8 cellular contexts compared by ENCODE assay signal in genomic region chr16:2196162-2196980, GRCh38. TPM values are rescaled to one million over a fixed set of nuclear protein-coding genes. Genes with fewer than 3 reads are reported as not detected.
DNase-seq lines count a peak whose midpoint lies in the region; ATAC-seq and TF ChIP-seq lines count a peak whose summit lies in the region.

A gene with protein sequence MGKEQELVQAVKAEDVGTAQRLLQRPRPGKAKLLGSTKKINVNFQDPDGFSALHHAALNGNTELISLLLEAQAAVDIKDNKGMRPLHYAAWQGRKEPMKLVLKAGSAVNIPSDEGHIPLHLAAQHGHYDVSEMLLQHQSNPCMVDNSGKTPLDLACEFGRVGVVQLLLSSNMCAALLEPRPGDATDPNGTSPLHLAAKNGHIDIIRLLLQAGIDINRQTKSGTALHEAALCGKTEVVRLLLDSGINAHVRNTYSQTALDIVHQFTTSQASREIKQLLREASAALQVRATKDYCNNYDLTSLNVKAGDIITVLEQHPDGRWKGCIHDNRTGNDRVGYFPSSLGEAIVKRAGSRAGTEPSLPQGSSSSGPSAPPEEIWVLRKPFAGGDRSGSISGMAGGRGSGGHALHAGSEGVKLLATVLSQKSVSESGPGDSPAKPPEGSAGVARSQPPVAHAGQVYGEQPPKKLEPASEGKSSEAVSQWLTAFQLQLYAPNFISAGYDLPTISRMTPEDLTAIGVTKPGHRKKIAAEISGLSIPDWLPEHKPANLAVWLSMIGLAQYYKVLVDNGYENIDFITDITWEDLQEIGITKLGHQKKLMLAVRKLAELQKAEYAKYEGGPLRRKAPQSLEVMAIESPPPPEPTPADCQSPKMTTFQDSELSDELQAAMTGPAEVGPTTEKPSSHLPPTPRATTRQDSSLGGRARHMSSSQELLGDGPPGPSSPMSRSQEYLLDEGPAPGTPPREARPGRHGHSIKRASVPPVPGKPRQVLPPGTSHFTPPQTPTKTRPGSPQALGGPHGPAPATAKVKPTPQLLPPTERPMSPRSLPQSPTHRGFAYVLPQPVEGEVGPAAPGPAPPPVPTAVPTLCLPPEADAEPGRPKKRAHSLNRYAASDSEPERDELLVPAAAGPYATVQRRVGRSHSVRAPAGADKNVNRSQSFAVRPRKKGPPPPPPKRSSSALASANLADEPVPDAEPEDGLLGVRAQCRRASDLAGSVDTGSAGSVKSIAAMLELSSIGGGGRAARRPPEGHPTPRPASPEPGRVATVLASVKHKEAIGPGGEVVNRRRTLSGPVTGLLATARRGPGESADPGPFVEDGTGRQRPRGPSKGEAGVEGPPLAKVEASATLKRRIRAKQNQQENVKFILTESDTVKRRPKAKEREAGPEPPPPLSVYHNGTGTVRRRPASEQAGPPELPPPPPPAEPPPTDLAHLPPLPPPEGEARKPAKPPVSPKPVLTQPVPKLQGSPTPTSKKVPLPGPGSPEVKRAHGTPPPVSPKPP (N-terminal part only) (minus strand): TSS chr16:2196605. CDS start chr16:2196432, 173 bp downstream.

- peak within 1 kb of the TSS; percentile 85 for H3K4me2 ChIP-seq in mesenchymal stem cell (ENCODE audit: low read length, poor library complexity, severe bottlenecking)

- H2BK120ac ChIP-seq in mesenchymal stem cell (ENCODE audit: low read depth, low read length), result no peak within 1 kb of the TSS

- peaks cover 6% of the 10 kb centered on the region for H3K9me3 ChIP-seq in mesenchymal stem cell (ENCODE audit: control insufficient read depth, low read length)

- no peak within 1 kb of the TSS for H4K8ac ChIP-seq in mesenchymal stem cell (ENCODE audit: low read length)

- H3K36me3 ChIP-seq in BJ (ENCODE audit: control insufficient read depth, insufficient read depth, low read length), result no peaks in the 10 kb centered on the region
- H3K36me3 ChIP-seq in mesenchymal stem cell (ENCODE audit: control insufficient read depth in 1 of 2, insufficient read depth in 2 of 2, low read depth in 1 of 2, low read length in 2 of 2), result no peaks in the 10 kb centered on the region

- DNase-seq in BJ (ENCODE audit: low read depth) (no peak), HEK293T (ENCODE audit: extremely low spot score) (peak; percentile 50), astrocyte of the hippocampus (ENCODE audit: low read depth, low spot score) (peak; percentile 55), mesenchymal stem cell (no peak), HK-2 (ENCODE audit: unreplicated experiment) (no peak)
- DNase-seq in activated CD8-positive, alpha-beta memory T cell treated with anti-CD3 and anti-CD28 coated beads, Interleukin-2, amount 50 U/mL, for 4 hours, result no peak

- ATAC-seq in HG03025 (IDR thresholded peaks at IDR 0.05; ENCODE audit: low FRiP score, unreplicated experiment), result no peak
- no peak for ATAC-seq in GM18505 (IDR thresholded peaks at IDR 0.05; ENCODE audit: unreplicated experiment)

- no peaks in the 10 kb centered on the region for H3K79me1 ChIP-seq in mesenchymal stem cell (replicated peaks; ENCODE audit: low read length, poor library complexity, severe bottlenecking)

- peaks cover 20% of the 10 kb centered on the region for H3K4me1 ChIP-seq in mesenchymal stem cell (ENCODE audit: control insufficient read depth, insufficient read depth, low read depth, low read length)

- no peak for TF ChIP-seq CTCF in BJ (IDR thresholded peaks at IDR 0.05; ENCODE audit: insufficient read depth, low read depth, low read length)

- POLR2A ChIA-PET in BJ (lab: Charles Lee), result no interaction called here
- POLR2A ChIA-PET in HEK293T (lab: Yijun Ruan, JAX), result interaction anchor here (0.6 to 3.3 kb wide), 4 partner anchors 9 to 55 kb away, joined by 3 to 27 read pairs (median 8); partner anchors contain the start of genes ECI1 and MLST8

- H2AK5ac ChIP-seq in mesenchymal stem cell (ENCODE audit: low read length, severe bottlenecking), result no peak within 1 kb of the TSS

- CTCF ChIA-PET in BJ (lab: Yijun Ruan, JAX) (interaction anchor here (0.5 to 1.5 kb wide), 2 partner anchors 55 to 116 kb away, joined by 3 to 4 read pairs; partner anchors contain the start of gene ECI1), HEK293T (lab: Yijun Ruan, JAX) (no interaction called here)

- H3K14ac ChIP-seq in mesenchymal stem cell (ENCODE audit: low read length in 2 of 2), result no peak within 1 kb of the TSS

- no peak for TF ChIP-seq POLR2A in GM18505 (IDR thresholded peaks at IDR 0.05; ENCODE audit: borderline replicate concordance, extremely low read depth, insufficient read depth, insufficient read length)

- H2BK15ac ChIP-seq in mesenchymal stem cell (ENCODE audit: low read depth, poor library complexity, severe bottlenecking), result no peak within 1 kb of the TSS

- H2BK5ac ChIP-seq in mesenchymal stem cell (ENCODE audit: low read depth, low read length, poor library complexity, severe bottlenecking), result no peak within 1 kb of the TSS

- no peak within 1 kb of the TSS for H3K9ac ChIP-seq in mesenchymal stem cell (ENCODE audit: low read length)

- no peak within 1 kb of the TSS for H4K91ac ChIP-seq in mesenchymal stem cell (ENCODE audit: low read length)

- no peak within 1 kb of the TSS for H2BK12ac ChIP-seq in mesenchymal stem cell (ENCODE audit: low read length in 2 of 2)

- H3K27ac ChIP-seq in mesenchymal stem cell (ENCODE audit: low read length, poor library complexity, severe bottlenecking), result no peak within 1 kb of the TSS

- H3K27me3 ChIP-seq in BJ (ENCODE audit: control insufficient read depth, insufficient read depth, low read length), result peaks cover 31% of the 10 kb centered on the region
- H3K27me3 ChIP-seq in mesenchymal stem cell (ENCODE audit: control insufficient read depth in 1 of 2, insufficient read depth in 1 of 2, low read length in 2 of 2), result peaks cover 51 to 63% of the 10 kb centered on the region in 2 experiments

- peak within 1 kb of the TSS in 1 of 2 experiments; percentile 74 for H3K23ac ChIP-seq in mesenchymal stem cell (ENCODE audit: low read length in 2 of 2)

- H3K4ac ChIP-seq in mesenchymal stem cell (ENCODE audit: low read depth in 1 of 2, low read length in 2 of 2), result no peak within 1 kb of the TSS

- H2AFZ ChIP-seq in mesenchymal stem cell (ENCODE audit: low read depth, low read length), result no peak within 1 kb of the TSS

- under 1% methylated on average over 44 of the region's 129 CpGs for WGBS in mesenchymal stem cell

- no peak within 1 kb of the TSS for H3K18ac ChIP-seq in mesenchymal stem cell (ENCODE audit: low read depth in 1 of 2, low read length in 2 of 2)

- H3K4me3 ChIP-seq in BJ (ENCODE audit: low read depth, low read length), result peak within 1 kb of the TSS; percentile 29; the same call in 1 of the 2 replicates
- H3K4me3 ChIP-seq in mesenchymal stem cell (ENCODE audit: insufficient read depth in 1 of 2, low read depth in 1 of 2, low read length in 2 of 2), result peak within 1 kb of the TSS in 1 of 2 experiments; percentile 62

TF ChIP-seq in HEK293T, 16 proteins besides CTCF, POLR2A, EP300 and RAD21:
- TF ChIP-seq ZNF384 (IDR thresholded peaks at IDR 0.05), result no peak
- TF ChIP-seq ELF4 (IDR thresholded peaks at IDR 0.05), result no peak
- no peak for TF ChIP-seq LEF1 (IDR thresholded peaks at IDR 0.05; ENCODE audit: borderline replicate concordance)
- TF ChIP-seq PKNOX1 (IDR thresholded peaks at IDR 0.05), result no peak
- TF ChIP-seq CTBP1 (IDR thresholded peaks at IDR 0.05; ENCODE audit: borderline replicate concordance), result no peak
- TF ChIP-seq FOXK2 (IDR thresholded peaks at IDR 0.05), result no peak
- TF ChIP-seq NFRKB (IDR thresholded peaks at IDR 0.05), result no peak
- no peak for TF ChIP-seq FOXA1 (IDR thresholded peaks at IDR 0.05)
- TF ChIP-seq BHLHE40 (IDR thresholded peaks at IDR 0.05; ENCODE audit: borderline replicate concordance), result no peak
- TF ChIP-seq TARDBP (IDR thresholded peaks at IDR 0.05), result no peak

RNA-seq across cellular contexts. Expression of the gene that starts here (rescaled TPM):
- polyA plus RNA-seq in BJ (2011; rRNA removed), result 0.01 and 0.02 TPM in 2 replicates
- not detected in 2 replicates for polyA minus RNA-seq in BJ (2011; rRNA and poly(A)+ RNA removed)
- polyA plus RNA-seq in mesenchymal stem cell (2013, experiment 1 of 2), result 0.12 TPM
- polyA plus RNA-seq in mesenchymal stem cell (2013, experiment 2 of 2), result 0.08 TPM

Comparison
In these comparisons a context has a peak if more than half of its experiments do, and no peak if none do; other contexts are left out.
1. DNase-seq: peak in HEK293T (single experiment) and astrocyte of the hippocampus (single experiment); none in BJ (single experiment), mesenchymal stem cell (single experiment), HK-2 (single experiment) and activated CD8-positive, alpha-beta memory T cell treated with anti-CD3 and anti-CD28 coated beads, Interleukin-2, amount 50 U/mL, for 4 hours (single experiment).